In the genomic region with DNA sequence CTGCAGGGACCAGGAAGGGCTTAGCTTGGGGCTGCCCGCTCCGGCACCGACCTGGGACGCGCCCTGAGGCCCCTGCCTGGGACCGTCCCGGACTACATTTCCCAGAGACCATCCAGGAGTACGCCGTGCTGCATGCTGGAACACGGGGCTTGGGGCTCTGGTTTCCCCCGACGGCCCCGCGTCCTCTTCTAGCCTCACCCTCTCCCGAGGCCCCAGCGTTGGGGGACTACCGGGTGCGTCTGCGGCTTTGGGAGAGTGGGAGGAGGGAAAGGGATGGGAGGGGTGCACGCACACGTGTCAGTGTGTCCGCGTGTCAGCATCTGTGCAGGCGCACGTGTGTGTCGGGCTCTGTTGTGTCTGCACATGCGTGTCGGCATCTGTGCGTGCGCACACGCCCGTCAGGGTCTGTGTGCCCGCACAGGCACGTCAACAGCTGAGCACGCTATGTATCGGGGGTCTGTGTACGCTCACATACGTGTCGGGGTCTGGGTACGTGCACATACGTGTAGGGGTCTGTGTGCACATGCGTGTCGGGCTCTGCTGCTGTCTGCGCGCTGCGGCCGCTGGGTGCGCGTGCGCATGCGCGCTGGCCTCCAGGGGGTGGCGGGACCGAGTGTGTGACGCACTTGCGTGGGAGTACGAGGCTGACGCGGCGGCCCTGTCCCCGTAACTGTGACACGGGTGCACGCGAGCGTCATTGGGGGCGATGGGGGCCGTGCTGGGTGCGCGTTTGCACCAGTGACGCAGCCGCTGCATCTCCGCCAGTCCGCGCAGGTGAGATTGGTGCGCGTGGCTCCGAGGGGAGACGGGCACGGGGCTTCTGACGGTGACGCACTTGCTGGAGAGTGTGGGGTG, we compare ENCODE assay signal across 8 cellular contexts. TPM values are rescaled to one million over a fixed set of nuclear protein-coding genes. Genes with fewer than 3 reads are reported as not detected.
DNase-seq lines count a peak whose midpoint lies in the region; ATAC-seq and TF ChIP-seq lines count a peak whose summit lies in the region.

A gene (plus strand): TSS at position 623 of the 855 bp plus-strand sequence. CDS start 31,232 bp downstream, outside the sequence.

- CTCF ChIA-PET in AG04449 (lab: Yijun Ruan, JAX): no interaction called here

- TF ChIP-seq POLR2A in Raji (IDR thresholded peaks at IDR 0.05; ENCODE audit: insufficient read depth, low read depth, low read length): peak; percentile 76
- peak; percentile 53 for TF ChIP-seq POLR2A in transverse colon (IDR thresholded peaks at IDR 0.05)

- no peaks in the 10 kb centered on the region for H3K9me3 ChIP-seq in transverse colon

- DNase-seq in AG04449 (ENCODE audit: low read depth, low spot score) (no peak), cardiac septum (ENCODE audit: low spot score) (peak; percentile 91), pons (ENCODE audit: low spot score) (peak; percentile 68), transverse colon (peak; percentile 84)

- peak within 1 kb of the TSS; percentile 76 for H3K4me3 ChIP-seq in AG04449 (ENCODE audit: low read depth, low read length)
- H3K4me3 ChIP-seq in transverse colon: peak within 1 kb of the TSS; percentile 35 to 63 (median 50)

- no peaks in the 10 kb centered on the region for H3K27me3 Mint-ChIP-seq in activated naive CD8-positive, alpha-beta T cell

- peak within 1 kb of the TSS; percentile 98 for H3K27ac Mint-ChIP-seq in activated naive CD8-positive, alpha-beta T cell

- POLR2A ChIA-PET in AG04449 (lab: Yijun Ruan, JAX): interaction anchor here (0.8 kb wide), 1 partner anchor 17 kb away, joined by 4 read pairs; no protein-coding TSS in a partner anchor

- whole genome bisulfite sequencing in transverse colon (ENCODE audit: low coverage in 1 of 2), 2 donors: 47% methylated on average over 67 of the region's 81 CpGs; no CpG with 5 or more reads in 1 of the 2 donors

- peak within 1 kb of the TSS; percentile 72 to 85 (median 83) for H3K27ac ChIP-seq in transverse colon

- intact Hi-C loops in cardiac septum (cut with DNase I): no loop called here
- intact Hi-C loops in transverse colon (cut with DNase I; ENCODE audit: low total_unique reads): no loop called here

- peak within 1 kb of the TSS; percentile 95 for H3K4me3 Mint-ChIP-seq in activated naive CD8-positive, alpha-beta T cell

- H3K4me1 Mint-ChIP-seq in activated naive CD8-positive, alpha-beta T cell (ENCODE audit: low read depth): peaks cover 38% of the 10 kb centered on the region

- in situ Hi-C loops in transverse colon (cut with MboI; ENCODE audit: low pct_ligation_motif_present in 1 of 4, low pct_unique_long_range_greater_than_20kb in 1 of 4, low sequenced_read_pairs in 3 of 4): no loop called here

- peaks cover 0 to 3% (median 0%) of the 10 kb centered on the region in 4 donors for H3K4me1 ChIP-seq in transverse colon

- no peak for TF ChIP-seq EP300 in transverse colon (IDR thresholded peaks at IDR 0.05; ENCODE audit: low read depth)

- H3K36me3 Mint-ChIP-seq in activated naive CD8-positive, alpha-beta T cell: peaks cover 22% of the 10 kb centered on the region

- H3K27me3 ChIP-seq in transverse colon: no peaks in the 10 kb centered on the region

- ATAC-seq in GM18870 (IDR thresholded peaks at IDR 0.05; ENCODE audit: unreplicated experiment) (peak; percentile 52), HG03196 (IDR thresholded peaks at IDR 0.05; ENCODE audit: unreplicated experiment) (peak; percentile 59)

- peaks cover 8% of the 10 kb centered on the region for H3K9me3 Mint-ChIP-seq in activated naive CD8-positive, alpha-beta T cell (ENCODE audit: low read depth)

- H3K36me3 ChIP-seq in transverse colon: no peaks in the 10 kb centered on the region

- TF ChIP-seq CTCF in AG04449 (IDR thresholded peaks at IDR 0.05; ENCODE audit: insufficient read depth, low read length, missing control alignments): peak; percentile 53
- peak; percentile 28 to 69 (median 46) for TF ChIP-seq CTCF in transverse colon (IDR thresholded peaks at IDR 0.05)

RNA-seq across cellular contexts. Expression of the gene that starts here (rescaled TPM):
- total RNA-seq in cardiac septum: 9.8 TPM
- 10 to 100 TPM in 1 of 4 donors, 1 to 10 TPM in 3; 3.7 to 15.7 (median 5.8) TPM for total RNA-seq in transverse colon
